In genomic region chr12:114420553-114420952, GRCh38 we compare ENCODE assay signal across 8 cellular contexts. TPM values are rescaled to one million over a fixed set of nuclear protein-coding genes. Genes with fewer than 3 reads are reported as not detected.
"Had no signal": no experiment of that assay in that cellular context is flagged by ENCODE, and none has a peak within 500 bp of the region (broad histone marks: within the 10 kb centered on the region; RNA-seq: fewer than 3 reads in every experiment).

No MANE protein-coding gene starts in this region.

- H3K27ac ChIP-seq: GM23248 had no signal

- H3K9ac ChIP-seq: GM23248 had no signal

- H3K9me3 Mint-ChIP-seq: H9 had no signal

- H3K4me1 Mint-ChIP-seq: H9, IgD-negative memory B cell had no signal

- DNase-seq: GOT3, H9, HCEC 1CT had no signal

- FAIRE-seq: H54, HTR-8/SVneo had no signal

- H3K27ac Mint-ChIP-seq: H9 had no signal

- H3K4me3 Mint-ChIP-seq: H9, IgD-negative memory B cell had no signal

- H2AFZ ChIP-seq: GM23248 had no signal

- H3K36me3 Mint-ChIP-seq: IgD-negative memory B cell had no signal

- H3K4me3 ChIP-seq: GM23248 had no signal

RNA-seq across cellular contexts. Expression of gene TBX5, which starts 14.6 kb away (rescaled TPM):
- total RNA-seq: H9, HT-29 had no signal
- polyA plus RNA-seq: IgD-negative memory B cell had no signal
